In genomic region chr3:141776885-141777284, GRCh38 we compare ENCODE assay signal across 36 cellular contexts. TPM values are rescaled to one million over a fixed set of nuclear protein-coding genes. Genes with fewer than 3 reads are reported as not detected.
"Had no signal": no experiment of that assay in that cellular context is flagged by ENCODE, and none has a peak within 500 bp of the region (broad histone marks: within the 10 kb centered on the region; RNA-seq: fewer than 3 reads in every experiment).

No MANE protein-coding gene starts in this region.

- ATAC-seq: activated CD8-positive, alpha-beta memory T cell treated with anti-CD3 and anti-CD28 coated beads, Interleukin-2, amount 10 ng/mL, durations not matched to agents 7 days and 5 days; activated naive CD8-positive, alpha-beta T cell treated with anti-CD3 and anti-CD28 coated beads, Interleukin-2, amount 50 U/mL, for 24 hours; Right ventricle myocardium inferior; SK-N-SH treated with all-trans-retinoic acid at 6 μM for 48 hours; T-cell; T-helper 17 cell had no signal

- FAIRE-seq: bronchial epithelial cell had no signal

- H3K9me3 ChIP-seq: Peyer's patch had no signal

- H3K27me3 Mint-ChIP-seq: activated CD4-positive, alpha-beta memory T cell treated with anti-CD3 and anti-CD28 coated beads, Interleukin-2, amount 10 ng/mL, durations not matched to agents 7 days and 5 days; activated CD8-positive, alpha-beta memory T cell treated with anti-CD3 and anti-CD28 coated beads, Interleukin-2, amount 10 ng/mL, durations not matched to agents 7 days and 5 days; activated naive CD8-positive, alpha-beta T cell; activated naive CD8-positive, alpha-beta T cell treated with anti-CD3 and anti-CD28 coated beads, Interleukin-2, amount 50 U/mL, for 24 hours; brain; T-cell; T-helper 17 cell had no signal

- H3K4me3 Mint-ChIP-seq: activated B cell treated with CpG ODN at 0.5 μM for 24 hours; activated CD4-positive, alpha-beta memory T cell treated with anti-CD3 and anti-CD28 coated beads, Interleukin-2, amount 10 ng/mL, durations not matched to agents 7 days and 5 days; activated CD8-positive, alpha-beta memory T cell treated with anti-CD3 and anti-CD28 coated beads, Interleukin-2, amount 10 ng/mL, durations not matched to agents 7 days and 5 days; activated naive CD4-positive, alpha-beta T cell treated with anti-CD3 and anti-CD28 coated beads, Interleukin-2, amount 10 ng/mL, durations not matched to agents 7 days and 5 days; activated naive CD8-positive, alpha-beta T cell; activated naive CD8-positive, alpha-beta T cell treated with anti-CD3 and anti-CD28 coated beads, Interleukin-2, amount 50 U/mL, for 24 hours; brain; T-cell; T-helper 17 cell had no signal

- DNase-seq: activated B cell treated with CpG ODN at 0.5 μM for 24 hours; activated CD4-positive, alpha-beta memory T cell treated with anti-CD3 and anti-CD28 coated beads, Interleukin-2, amount 10 ng/mL, durations not matched to agents 7 days and 5 days; activated CD4-positive, alpha-beta T cell treated with anti-CD3 and anti-CD28 coated beads for 4 hours; activated CD4-positive, alpha-beta T cell treated with anti-CD3 and anti-CD28 coated beads, Interleukin-2, amount 50 U/mL, for 1 hour; activated CD4-positive, CD25-positive, alpha-beta regulatory T cell treated with anti-CD3 and anti-CD28 coated beads, Interleukin-2, amount 50 U/mL, for 72 hours; activated CD8-positive, alpha-beta memory T cell treated with anti-CD3 and anti-CD28 coated beads for 24 hours; activated CD8-positive, alpha-beta memory T cell treated with anti-CD3 and anti-CD28 coated beads, Interleukin-2, amount 10 ng/mL, durations not matched to agents 7 days and 5 days; activated CD8-positive, alpha-beta memory T cell treated with anti-CD3 and anti-CD28 coated beads, Interleukin-2, amount 50 U/mL, for 48 hours; activated effector memory CD4-positive, alpha-beta T cell treated with Interleukin-2 at 50 U/mL for 16 hours; activated naive CD4-positive, alpha-beta T cell treated with anti-CD3 and anti-CD28 coated beads, Interleukin-2, amount 10 ng/mL, durations not matched to agents 7 days and 5 days; activated naive CD8-positive, alpha-beta T cell treated with anti-CD3 and anti-CD28 coated beads, Interleukin-2, amount 50 U/mL, for 24 hours; activated T-cell treated with anti-CD3 and anti-CD28 coated beads, Interleukin-2, amount 50 U/mL, for 48 hours; aorta; caudate nucleus; cerebellar nuclear complex; NCI-H1105; NCI-H1417 treated with DMSO at 0.1 percent for 48 hours; NCI-H187 treated with DMSO at 0.1 percent for 48 hours; NCI-H2081 treated with DMSO at 0.1 percent for 48 hours; NCI-H226; NCI-H524 treated with DMSO at 0.1 percent for 48 hours; Peyer's patch; SIG-M5; T-cell; T-helper 17 cell; T-helper 9 cell had no signal

- H3K27ac Mint-ChIP-seq: activated B cell treated with CpG ODN at 0.5 μM for 24 hours; activated CD4-positive, alpha-beta memory T cell treated with anti-CD3 and anti-CD28 coated beads, Interleukin-2, amount 10 ng/mL, durations not matched to agents 7 days and 5 days; activated CD8-positive, alpha-beta memory T cell treated with anti-CD3 and anti-CD28 coated beads, Interleukin-2, amount 10 ng/mL, durations not matched to agents 7 days and 5 days; activated naive CD4-positive, alpha-beta T cell treated with anti-CD3 and anti-CD28 coated beads, Interleukin-2, amount 10 ng/mL, durations not matched to agents 7 days and 5 days; activated naive CD8-positive, alpha-beta T cell; activated naive CD8-positive, alpha-beta T cell treated with anti-CD3 and anti-CD28 coated beads, Interleukin-2, amount 50 U/mL, for 24 hours; T-cell; T-helper 17 cell had no signal

- H3K36me3 Mint-ChIP-seq: activated CD8-positive, alpha-beta memory T cell treated with anti-CD3 and anti-CD28 coated beads, Interleukin-2, amount 10 ng/mL, durations not matched to agents 7 days and 5 days; activated naive CD4-positive, alpha-beta T cell treated with anti-CD3 and anti-CD28 coated beads, Interleukin-2, amount 10 ng/mL, durations not matched to agents 7 days and 5 days; activated naive CD8-positive, alpha-beta T cell; brain; T-cell had no signal

- H3K4me3 ChIP-seq: Peyer's patch had no signal

- H3K4me1 ChIP-seq: Peyer's patch had no signal

- H3K27me3 ChIP-seq: Peyer's patch had no signal

- H3K4me1 Mint-ChIP-seq: activated B cell treated with CpG ODN at 0.5 μM for 24 hours; activated CD4-positive, alpha-beta memory T cell treated with anti-CD3 and anti-CD28 coated beads, Interleukin-2, amount 10 ng/mL, durations not matched to agents 7 days and 5 days; activated CD8-positive, alpha-beta memory T cell treated with anti-CD3 and anti-CD28 coated beads, Interleukin-2, amount 10 ng/mL, durations not matched to agents 7 days and 5 days; activated naive CD4-positive, alpha-beta T cell treated with anti-CD3 and anti-CD28 coated beads, Interleukin-2, amount 10 ng/mL, durations not matched to agents 7 days and 5 days; activated naive CD8-positive, alpha-beta T cell treated with anti-CD3 and anti-CD28 coated beads, Interleukin-2, amount 50 U/mL, for 24 hours; T-cell; T-helper 17 cell had no signal

- H3K9me3 Mint-ChIP-seq: activated CD4-positive, alpha-beta memory T cell treated with anti-CD3 and anti-CD28 coated beads, Interleukin-2, amount 10 ng/mL, durations not matched to agents 7 days and 5 days; activated naive CD4-positive, alpha-beta T cell treated with anti-CD3 and anti-CD28 coated beads, Interleukin-2, amount 10 ng/mL, durations not matched to agents 7 days and 5 days; T-cell had no signal

- H3K36me3 ChIP-seq: Peyer's patch had no signal

- H3K27ac ChIP-seq: Peyer's patch, RWPE1, VCaP had no signal

RNA-seq across cellular contexts. Expression of gene GRK7, which starts 13.7 kb away (rescaled TPM):
- total RNA-seq: activated B cell treated with CpG ODN at 0.5 μM for 24 hours; activated CD4-positive, alpha-beta memory T cell treated with anti-CD3 and anti-CD28 coated beads, Interleukin-2, amount 10 ng/mL, durations not matched to agents 7 days and 5 days; activated CD8-positive, alpha-beta memory T cell treated with anti-CD3 and anti-CD28 coated beads, Interleukin-2, amount 10 ng/mL, durations not matched to agents 7 days and 5 days; bronchial epithelial cell; M059J; NCI-H460; Peyer's patch; Right ventricle myocardium inferior; SK-MEL-5 had no signal
- polyA plus RNA-seq: aorta had no signal
